In genomic region chr16:57630402-57630787, GRCh38 we compare ENCODE assay signal across 17 cellular contexts. TPM values are rescaled to one million over a fixed set of nuclear protein-coding genes. Genes with fewer than 3 reads are reported as not detected.
A peak's percentile ranks its signal among the peaks of the same experiment; 100 is the strongest.
DNase-seq lines count a peak whose midpoint lies in the region; ATAC-seq and TF ChIP-seq lines count a peak whose summit lies in the region.
"Had no signal": no experiment of that assay in that cellular context is flagged by ENCODE, and none has a peak within 500 bp of the region (broad histone marks: within the 10 kb centered on the region; RNA-seq: fewer than 3 reads in every experiment).

No MANE protein-coding gene starts in this region.

- H3K9me3 Mint-ChIP-seq in activated naive CD8-positive, alpha-beta T cell treated with anti-CD3 and anti-CD28 coated beads, Interleukin-2, amount 10 ng/mL, durations not matched to agents 7 days and 5 days, result no peaks in the 10 kb centered on the region
- no peaks in the 10 kb centered on the region for H3K9me3 Mint-ChIP-seq in activated naive CD8-positive, alpha-beta T cell treated with anti-CD3 and anti-CD28 coated beads for 36 hours
- H3K9me3 Mint-ChIP-seq in natural killer cell treated with Interleukin-12 subunit alpha and Interleukin-12 subunit beta and Interleukin-15 and Interleukin-18, amount 100 ng/mL, for 72 hours, result no peaks in the 10 kb centered on the region
- no peaks in the 10 kb centered on the region for H3K9me3 Mint-ChIP-seq in progenitor cell of endocrine pancreas (ENCODE audit: low read depth)
- H3K9me3 Mint-ChIP-seq: T-helper 1 cell treated with Interleukin-12 subunit alpha and Interleukin-12 subunit beta and Interleukin-4 antibody, amounts not matched to agents 30 μg/mL and 1 μg/mL, for 36 hours had no signal

- H3K9me3 ChIP-seq in upper lobe of left lung (no peaks in the 10 kb centered on the region), BE2C (no peaks in the 10 kb centered on the region)
- H3K9me3 ChIP-seq: ascending aorta, Peyer's patch had no signal

- H3K4me1 ChIP-seq in upper lobe of left lung (peaks cover 16 to 37% (median 28%) of the 10 kb centered on the region in 4 donors), BE2C (peaks cover 8% of the 10 kb centered on the region)

- peak overlapping the region; percentile 74 for H3K4me3 ChIP-seq in coronary artery
- peak overlapping the region in 3 of 4 donors; percentile 27 to 51 (median 43) for H3K4me3 ChIP-seq in upper lobe of left lung
- H3K4me3 ChIP-seq in BE2C (ENCODE audit: low read depth, low read length), result no peak overlapping the region

- no peak for DNase-seq in activated naive CD8-positive, alpha-beta T cell treated with anti-CD3 and anti-CD28 coated beads, Interleukin-2, amount 10 ng/mL, durations not matched to agents 7 days and 5 days
- DNase-seq in activated naive CD8-positive, alpha-beta T cell treated with anti-CD3 and anti-CD28 coated beads for 36 hours, result no peak
- DNase-seq in coronary artery (ENCODE audit: low spot score) (no peak), upper lobe of left lung (no peak), BE2C (no peak), progenitor cell of endocrine pancreas (ENCODE audit: low spot score, unreplicated experiment) (no peak), NCI-H1105 (lab: John Stamatoyannopoulos, UW) (no peak)
- no peak for DNase-seq in natural killer cell treated with Interleukin-12 subunit alpha and Interleukin-12 subunit beta and Interleukin-15 and Interleukin-18, amount 100 ng/mL, for 72 hours (ENCODE audit: low spot score)
- DNase-seq: activated T-cell treated with anti-CD3 and anti-CD28 coated beads, Interleukin-2, amount 50 U/mL, for 1 hour; effector CD8-positive, alpha-beta T cell; GOT3; KBM-7; NCI-H1436; NCI-H510A treated with DMSO at 0.1 percent for 48 hours; Peyer's patch had no signal

- peak overlapping the region in 1 of 2 donors; percentile 88 for H3K27ac ChIP-seq in coronary artery
- peak overlapping the region in 3 of 4 donors; percentile 77 to 85 (median 85) for H3K27ac ChIP-seq in upper lobe of left lung
- H3K27ac ChIP-seq: ascending aorta had no signal

- peaks cover 21% of the 10 kb centered on the region for H3K27me3 Mint-ChIP-seq in activated naive CD8-positive, alpha-beta T cell treated with anti-CD3 and anti-CD28 coated beads, Interleukin-2, amount 10 ng/mL, durations not matched to agents 7 days and 5 days
- H3K27me3 Mint-ChIP-seq in activated naive CD8-positive, alpha-beta T cell treated with anti-CD3 and anti-CD28 coated beads for 36 hours, result peaks cover 23% of the 10 kb centered on the region
- H3K27me3 Mint-ChIP-seq in natural killer cell treated with Interleukin-12 subunit alpha and Interleukin-12 subunit beta and Interleukin-15 and Interleukin-18, amount 100 ng/mL, for 72 hours, result peaks cover 5 to 8% of the 10 kb centered on the region in 2 donors
- peaks cover 37% of the 10 kb centered on the region for H3K27me3 Mint-ChIP-seq in progenitor cell of endocrine pancreas

- H3K36me3 Mint-ChIP-seq in activated naive CD8-positive, alpha-beta T cell treated with anti-CD3 and anti-CD28 coated beads, Interleukin-2, amount 10 ng/mL, durations not matched to agents 7 days and 5 days, result no peaks in the 10 kb centered on the region
- H3K36me3 Mint-ChIP-seq in activated naive CD8-positive, alpha-beta T cell treated with anti-CD3 and anti-CD28 coated beads for 36 hours, result no peaks in the 10 kb centered on the region
- H3K36me3 Mint-ChIP-seq in natural killer cell treated with Interleukin-12 subunit alpha and Interleukin-12 subunit beta and Interleukin-15 and Interleukin-18, amount 100 ng/mL, for 72 hours, result no peaks in the 10 kb centered on the region
- no peaks in the 10 kb centered on the region for H3K36me3 Mint-ChIP-seq in progenitor cell of endocrine pancreas (ENCODE audit: insufficient read depth)

- H3K36me3 ChIP-seq in upper lobe of left lung (no peaks in the 10 kb centered on the region), BE2C (no peaks in the 10 kb centered on the region)
- H3K36me3 ChIP-seq: ascending aorta, Peyer's patch had no signal

- TF ChIP-seq POLR2A in upper lobe of left lung (IDR thresholded peaks at IDR 0.05), result no peak

- ATAC-seq in activated naive CD8-positive, alpha-beta T cell treated with anti-CD3 and anti-CD28 coated beads, Interleukin-2, amount 10 ng/mL, durations not matched to agents 7 days and 5 days (ENCODE audit: low read depth), result no peak
- ATAC-seq in natural killer cell treated with Interleukin-12 subunit alpha and Interleukin-12 subunit beta and Interleukin-15 and Interleukin-18, amount 100 ng/mL, for 72 hours, result no peak
- ATAC-seq in upper lobe of left lung (ENCODE audit: low FRiP score in 2 of 2), result no peak

- no peak overlapping the region for H3K4me3 Mint-ChIP-seq in activated naive CD8-positive, alpha-beta T cell treated with anti-CD3 and anti-CD28 coated beads, Interleukin-2, amount 10 ng/mL, durations not matched to agents 7 days and 5 days
- H3K4me3 Mint-ChIP-seq in activated naive CD8-positive, alpha-beta T cell treated with anti-CD3 and anti-CD28 coated beads for 36 hours, result no peak overlapping the region
- H3K4me3 Mint-ChIP-seq in natural killer cell treated with Interleukin-12 subunit alpha and Interleukin-12 subunit beta and Interleukin-15 and Interleukin-18, amount 100 ng/mL, for 72 hours, result peak overlapping the region; percentile 35
- no peak overlapping the region for H3K4me3 Mint-ChIP-seq in progenitor cell of endocrine pancreas (ENCODE audit: low read depth)
- H3K4me3 Mint-ChIP-seq: T-helper 1 cell treated with Interleukin-12 subunit alpha and Interleukin-12 subunit beta and Interleukin-4 antibody, amounts not matched to agents 30 μg/mL and 1 μg/mL, for 36 hours had no signal

- peaks cover 13% of the 10 kb centered on the region for H3K4me1 Mint-ChIP-seq in activated naive CD8-positive, alpha-beta T cell treated with anti-CD3 and anti-CD28 coated beads, Interleukin-2, amount 10 ng/mL, durations not matched to agents 7 days and 5 days
- peaks cover 9% of the 10 kb centered on the region for H3K4me1 Mint-ChIP-seq in activated naive CD8-positive, alpha-beta T cell treated with anti-CD3 and anti-CD28 coated beads for 36 hours
- peaks cover 25 to 26% of the 10 kb centered on the region in 2 donors for H3K4me1 Mint-ChIP-seq in natural killer cell treated with Interleukin-12 subunit alpha and Interleukin-12 subunit beta and Interleukin-15 and Interleukin-18, amount 100 ng/mL, for 72 hours (ENCODE audit: low read depth in 2 of 2)
- H3K4me1 Mint-ChIP-seq in progenitor cell of endocrine pancreas (ENCODE audit: low read depth), result peaks cover 11% of the 10 kb centered on the region

- no peak for TF ChIP-seq EP300 in upper lobe of left lung (IDR thresholded peaks at IDR 0.05)

- POLR2A ChIA-PET in activated naive CD8-positive, alpha-beta T cell treated with anti-CD3 and anti-CD28 coated beads, Interleukin-2, amount 10 ng/mL, durations not matched to agents 7 days and 5 days (lab: Charles Lee), result interaction anchor here (1.6 kb wide), 1 partner anchor 21 kb away, joined by 3 read pairs; no protein-coding TSS in a partner anchor

- TF ChIP-seq CTCF in coronary artery (IDR thresholded peaks at IDR 0.05) (no peak), upper lobe of left lung (IDR thresholded peaks at IDR 0.05) (no peak), BE2C (IDR thresholded peaks at IDR 0.05; ENCODE audit: low read depth, low read length) (no peak), progenitor cell of endocrine pancreas (IDR thresholded peaks at IDR 0.05; ENCODE audit: unreplicated experiment) (no peak)

- 37 to 68% methylated on average over 4 to 10 of the region's 10 CpGs for WGBS in upper lobe of left lung, 2 donors

- H3K27me3 ChIP-seq in upper lobe of left lung (no peaks in the 10 kb centered on the region), BE2C (no peaks in the 10 kb centered on the region)
- H3K27me3 ChIP-seq: ascending aorta, Peyer's patch had no signal

- peak overlapping the region; percentile 58 for H3K27ac Mint-ChIP-seq in activated naive CD8-positive, alpha-beta T cell treated with anti-CD3 and anti-CD28 coated beads, Interleukin-2, amount 10 ng/mL, durations not matched to agents 7 days and 5 days
- H3K27ac Mint-ChIP-seq in activated naive CD8-positive, alpha-beta T cell treated with anti-CD3 and anti-CD28 coated beads for 36 hours, result no peak overlapping the region
- H3K27ac Mint-ChIP-seq in natural killer cell treated with Interleukin-12 subunit alpha and Interleukin-12 subunit beta and Interleukin-15 and Interleukin-18, amount 100 ng/mL, for 72 hours, result peak overlapping the region; percentile 44 to 56
- no peak overlapping the region for H3K27ac Mint-ChIP-seq in progenitor cell of endocrine pancreas
- H3K27ac Mint-ChIP-seq: T-helper 1 cell treated with Interleukin-12 subunit alpha and Interleukin-12 subunit beta and Interleukin-4 antibody, amounts not matched to agents 30 μg/mL and 1 μg/mL, for 36 hours had no signal

RNA-seq across cellular contexts. Expression of gene ADGRG1, which starts 2.0 kb away (rescaled TPM):
- total RNA-seq in activated naive CD8-positive, alpha-beta T cell treated with anti-CD3 and anti-CD28 coated beads, Interleukin-2, amount 10 ng/mL, durations not matched to agents 7 days and 5 days, result 1 to 10 TPM; 4.3 to 5.6 TPM
- total RNA-seq in activated naive CD8-positive, alpha-beta T cell treated with anti-CD3 and anti-CD28 coated beads for 36 hours, result 1 to 10 TPM; 2.8 to 3.0 TPM
- 10 to 100 TPM in 1 of 2 donors, 1 to 10 TPM in 1; 4.8 to 13.7 TPM for total RNA-seq in natural killer cell treated with Interleukin-12 subunit alpha and Interleukin-12 subunit beta and Interleukin-15 and Interleukin-18, amount 100 ng/mL, for 72 hours
- total RNA-seq in upper lobe of left lung (10 to 100 TPM; 34.6 to 89.3 (median 40.4) TPM), progenitor cell of endocrine pancreas (19.7 and 26.2 TPM in 2 replicates)
- polyA plus RNA-seq in BE2C (2012; ENCODE audit: insufficient read depth, insufficient read length, low read depth), result 2.7 TPM

RNA-seq across cellular contexts. Expression of gene ADGRG3, which starts 37.7 kb away (rescaled TPM):
- total RNA-seq in activated naive CD8-positive, alpha-beta T cell treated with anti-CD3 and anti-CD28 coated beads, Interleukin-2, amount 10 ng/mL, durations not matched to agents 7 days and 5 days, result not detected
- total RNA-seq in activated naive CD8-positive, alpha-beta T cell treated with anti-CD3 and anti-CD28 coated beads for 36 hours, result not detected
- total RNA-seq in natural killer cell treated with Interleukin-12 subunit alpha and Interleukin-12 subunit beta and Interleukin-15 and Interleukin-18, amount 100 ng/mL, for 72 hours, result 10 to 100 TPM; 25.4 to 28.9 TPM
- total RNA-seq in upper lobe of left lung (10 to 100 TPM in 2 of 6 donors, 1 to 10 TPM in 4; 3.1 to 17.2 (median 8.4) TPM), progenitor cell of endocrine pancreas (not detected in 2 replicates)
- polyA plus RNA-seq in BE2C (2012; ENCODE audit: insufficient read depth, insufficient read length, low read depth), result not detected
- total RNA-seq: ascending aorta had no signal

Comparison
In these comparisons a context has a peak if more than half of its experiments do, and no peak if none do; other contexts are left out.
1. H3K27ac Mint-ChIP-seq: peak in activated naive CD8-positive, alpha-beta T cell treated with anti-CD3 and anti-CD28 coated beads, Interleukin-2, amount 10 ng/mL, durations not matched to agents 7 days and 5 days (single experiment) and natural killer cell treated with Interleukin-12 subunit alpha and Interleukin-12 subunit beta and Interleukin-15 and Interleukin-18, amount 100 ng/mL, for 72 hours (2 of 2); none in activated naive CD8-positive, alpha-beta T cell treated with anti-CD3 and anti-CD28 coated beads for 36 hours (single experiment) and progenitor cell of endocrine pancreas (single experiment).